Comparison of ENCODE assay signal across 14 cellular contexts in the genomic region with DNA sequence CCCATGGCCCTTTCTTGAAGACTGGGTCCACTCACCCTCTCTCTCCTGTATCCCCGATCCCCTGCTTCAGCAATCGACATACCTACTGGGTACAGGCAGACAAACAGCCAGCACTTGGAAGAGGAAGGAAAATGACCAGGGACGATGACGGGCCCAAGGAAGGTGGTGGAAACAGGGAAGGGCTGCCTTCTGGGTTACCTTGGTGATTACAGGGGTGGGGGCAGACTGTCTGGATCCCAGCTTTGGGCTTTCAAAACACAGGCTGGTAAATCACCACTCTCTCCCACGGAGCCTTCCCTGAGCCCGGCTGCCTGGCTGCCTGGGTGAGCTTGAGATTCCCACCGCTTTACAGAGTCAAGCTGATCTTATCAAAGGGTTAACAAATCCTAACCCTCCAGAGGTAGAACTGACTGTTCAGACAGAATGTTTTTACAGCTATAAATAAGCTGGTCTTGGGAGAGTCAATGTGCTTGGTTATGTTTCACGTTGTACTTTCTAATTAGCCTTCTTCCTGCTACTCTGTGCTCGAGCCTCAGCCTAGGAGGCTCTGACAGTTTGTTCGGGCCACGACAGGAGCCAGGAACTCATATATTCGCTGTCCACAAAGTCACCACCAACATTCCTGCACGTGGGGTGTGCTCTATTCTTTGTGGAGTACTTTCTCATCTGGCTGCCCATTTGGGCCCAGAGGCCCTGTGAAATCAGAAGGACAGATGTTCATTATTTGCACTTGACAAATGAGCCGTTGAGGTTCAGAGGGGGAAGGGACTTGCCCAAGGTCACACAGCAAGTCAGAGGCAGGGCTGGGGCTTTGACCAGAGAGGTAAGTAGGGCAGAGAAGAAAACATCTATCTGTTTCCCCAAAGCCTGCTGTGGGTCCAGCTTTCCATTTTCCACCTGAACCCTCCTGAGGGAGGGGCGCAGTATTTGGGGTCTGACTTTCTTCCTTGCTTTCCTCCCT.
DNase-seq lines count a peak whose midpoint lies in the region; ATAC-seq and TF ChIP-seq lines count a peak whose summit lies in the region.
"Had no signal": no experiment of that assay in that cellular context is flagged by ENCODE, and none has a peak within 500 bp of the region (broad histone marks: within the 10 kb centered on the region; RNA-seq: fewer than 3 reads in every experiment).

No MANE protein-coding gene starts in this region.

- no peak for DNase-seq in breast epithelium (ENCODE audit: low spot score in 2 of 2)
- no peak for DNase-seq in right atrium auricular region (ENCODE audit: low spot score)
- DNase-seq in sciatic nerve (ENCODE audit: low spot score) = no peak
- DNase-seq in T-cell = no peak
- DNase-seq in ACHN = no peak
- no peak for DNase-seq in activated T-helper 2 cell treated with anti-CD3 and anti-CD28 coated beads, Interferon-gamma antibody, Interleukin-2, Interleukin-4, amounts not matched to agents 10 μg/mL and 5 μg/mL and 100 μg/mL, durations not matched to agents 14 hours and 24 hours and 36 hours (ENCODE audit: low spot score)
- DNase-seq: activated B cell treated with CpG ODN at 0.5 μM for 24 hours; activated CD8-positive, alpha-beta memory T cell treated with anti-CD3 and anti-CD28 coated beads, Interleukin-2, amount 50 U/mL, for 4 hours; activated naive CD8-positive, alpha-beta T cell treated with anti-CD3 and anti-CD28 coated beads for 36 hours; foreskin fibroblast had no signal

- CTCF ChIA-PET in T-cell (lab: Charles Lee) = no interaction called here

- no peaks in the 10 kb centered on the region for H4K20me1 ChIP-seq in BLaER1 treated with 17β-estradiol and CSF1 and Interleukin-3, amounts not matched to agents 10 nM and 100 nM

- no peaks in the 10 kb centered on the region for H3K9me3 Mint-ChIP-seq in T-cell
- no peaks in the 10 kb centered on the region for H3K9me3 Mint-ChIP-seq in activated T-helper 2 cell treated with anti-CD3 and anti-CD28 coated beads, Interferon-gamma antibody, Interleukin-2, Interleukin-4, amounts not matched to agents 10 μg/mL and 5 μg/mL and 100 μg/mL, durations not matched to agents 14 hours and 24 hours and 36 hours
- H3K9me3 Mint-ChIP-seq: activated B cell treated with CpG ODN at 0.5 μM for 24 hours; activated naive CD8-positive, alpha-beta T cell treated with anti-CD3 and anti-CD28 coated beads for 36 hours had no signal

- peaks cover 64 to 80% (median 74%) of the 10 kb centered on the region in 10 experiments for H3K4me1 ChIP-seq in BLaER1 treated with 17β-estradiol and CSF1 and Interleukin-3, amounts not matched to agents 10 nM and 100 nM
- H3K4me1 ChIP-seq in breast epithelium (peaks cover 4 to 5% of the 10 kb centered on the region in 2 donors), right atrium auricular region (peaks cover 0 to 46% of the 10 kb centered on the region in 2 donors)

- POLR2A ChIA-PET in T-cell (lab: Charles Lee) = interaction anchor here in 1 of 2 donors (0.7 kb wide), 1 partner anchor 1688 kb away, joined by 4 read pairs; no protein-coding TSS in a partner anchor

- peak overlapping the region in 8 of 11 experiments; percentile 8 to 69 (median 58); a peak in 14 of 22 replicates for H3K27ac ChIP-seq in BLaER1 treated with 17β-estradiol and CSF1 and Interleukin-3, amounts not matched to agents 10 nM and 100 nM
- peak overlapping the region; percentile 78 to 90 for H3K27ac ChIP-seq in breast epithelium
- peak overlapping the region; percentile 78 to 86 for H3K27ac ChIP-seq in right atrium auricular region
- H3K27ac ChIP-seq: SK-N-MC had no signal

- TF ChIP-seq CTCF in breast epithelium (IDR thresholded peaks at IDR 0.05) (no peak), right atrium auricular region (IDR thresholded peaks at IDR 0.05) (no peak)

- H3K36me3 Mint-ChIP-seq in T-cell = no peaks in the 10 kb centered on the region
- no peaks in the 10 kb centered on the region for H3K36me3 Mint-ChIP-seq in activated T-helper 2 cell treated with anti-CD3 and anti-CD28 coated beads, Interferon-gamma antibody, Interleukin-2, Interleukin-4, amounts not matched to agents 10 μg/mL and 5 μg/mL and 100 μg/mL, durations not matched to agents 14 hours and 24 hours and 36 hours (ENCODE audit: low read depth)
- H3K36me3 Mint-ChIP-seq: activated naive CD8-positive, alpha-beta T cell treated with anti-CD3 and anti-CD28 coated beads for 36 hours had no signal

- in situ Hi-C loops in ACHN (cut with HindIII; ENCODE audit: low pct_ligation_motif_present, low pct_unique_long_range_greater_than_20kb, low sequenced_read_pairs) = no loop called here

- H3K4me2 ChIP-seq in BLaER1 treated with 17β-estradiol and CSF1 and Interleukin-3, amounts not matched to agents 10 nM and 100 nM = peak overlapping the region; percentile 61 to 88 (median 80)
- H3K4me2 ChIP-seq: A549 had no signal

- no peak overlapping the region for H3K27ac Mint-ChIP-seq in T-cell
- no peak overlapping the region for H3K27ac Mint-ChIP-seq in activated T-helper 2 cell treated with anti-CD3 and anti-CD28 coated beads, Interferon-gamma antibody, Interleukin-2, Interleukin-4, amounts not matched to agents 10 μg/mL and 5 μg/mL and 100 μg/mL, durations not matched to agents 14 hours and 24 hours and 36 hours
- H3K27ac Mint-ChIP-seq: activated B cell treated with CpG ODN at 0.5 μM for 24 hours; activated naive CD8-positive, alpha-beta T cell treated with anti-CD3 and anti-CD28 coated beads for 36 hours had no signal

- H3K4me3 Mint-ChIP-seq in T-cell = no peak overlapping the region
- no peak overlapping the region for H3K4me3 Mint-ChIP-seq in activated T-helper 2 cell treated with anti-CD3 and anti-CD28 coated beads, Interferon-gamma antibody, Interleukin-2, Interleukin-4, amounts not matched to agents 10 μg/mL and 5 μg/mL and 100 μg/mL, durations not matched to agents 14 hours and 24 hours and 36 hours (ENCODE audit: low read depth)
- H3K4me3 Mint-ChIP-seq: activated B cell treated with CpG ODN at 0.5 μM for 24 hours; activated naive CD8-positive, alpha-beta T cell treated with anti-CD3 and anti-CD28 coated beads for 36 hours had no signal

- H3K4me3 ChIP-seq in BLaER1 treated with 17β-estradiol and CSF1 and Interleukin-3, amounts not matched to agents 10 nM and 100 nM = no peak overlapping the region
- H3K4me3 ChIP-seq in breast epithelium (no peak overlapping the region), right atrium auricular region (no peak overlapping the region)
- H3K4me3 ChIP-seq: A549, SK-N-MC had no signal

- H3K9ac ChIP-seq in BLaER1 treated with 17β-estradiol and CSF1 and Interleukin-3, amounts not matched to agents 10 nM and 100 nM = peak overlapping the region in 4 of 11 experiments; percentile 19 to 39 (median 29); a peak in 4 of 22 replicates

- no peaks in the 10 kb centered on the region for H3K4me1 Mint-ChIP-seq in T-cell
- no peaks in the 10 kb centered on the region for H3K4me1 Mint-ChIP-seq in activated T-helper 2 cell treated with anti-CD3 and anti-CD28 coated beads, Interferon-gamma antibody, Interleukin-2, Interleukin-4, amounts not matched to agents 10 μg/mL and 5 μg/mL and 100 μg/mL, durations not matched to agents 14 hours and 24 hours and 36 hours (ENCODE audit: low read depth)
- H3K4me1 Mint-ChIP-seq: activated B cell treated with CpG ODN at 0.5 μM for 24 hours; activated naive CD8-positive, alpha-beta T cell treated with anti-CD3 and anti-CD28 coated beads for 36 hours had no signal

- peak; percentile 61 for ATAC-seq in sciatic nerve
- no peak for ATAC-seq in HG03196 (IDR thresholded peaks at IDR 0.05; ENCODE audit: unreplicated experiment)
- ATAC-seq in T-cell (replicated peaks in 1 of 4) = no peak
- ATAC-seq: A549 had no signal

- no peaks in the 10 kb centered on the region for H3K9me3 ChIP-seq in BLaER1 treated with 17β-estradiol and CSF1 and Interleukin-3, amounts not matched to agents 10 nM and 100 nM (replicated peaks in 1 of 11)
- no peaks in the 10 kb centered on the region for H3K9me3 ChIP-seq in breast epithelium
- no peaks in the 10 kb centered on the region for H3K9me3 ChIP-seq in right atrium auricular region
- H3K9me3 ChIP-seq: A549 had no signal

- intact Hi-C loops in breast epithelium (cut with DNase I; ENCODE audit: low total_unique reads) = no loop called here
- intact Hi-C loops in sciatic nerve (cut with DNase I) = no loop called here
- intact Hi-C loops in activated T-helper 2 cell treated with anti-CD3 and anti-CD28 coated beads, Interferon-gamma antibody, Interleukin-2, Interleukin-4, amounts not matched to agents 10 μg/mL and 5 μg/mL and 100 μg/mL, durations not matched to agents 14 hours and 24 hours and 36 hours (cut with micrococcal nuclease) = no loop called here

- TF ChIP-seq POLR2A in breast epithelium (IDR thresholded peaks at IDR 0.05) = no peak

- no peaks in the 10 kb centered on the region for H3K36me3 ChIP-seq in BLaER1 treated with 17β-estradiol and CSF1 and Interleukin-3, amounts not matched to agents 10 nM and 100 nM
- H3K36me3 ChIP-seq in breast epithelium (no peaks in the 10 kb centered on the region), right atrium auricular region (no peaks in the 10 kb centered on the region)

- peaks cover 0 to 3% of the 10 kb centered on the region in 2 donors for H3K27me3 Mint-ChIP-seq in T-cell
- H3K27me3 Mint-ChIP-seq in activated T-helper 2 cell treated with anti-CD3 and anti-CD28 coated beads, Interferon-gamma antibody, Interleukin-2, Interleukin-4, amounts not matched to agents 10 μg/mL and 5 μg/mL and 100 μg/mL, durations not matched to agents 14 hours and 24 hours and 36 hours (ENCODE audit: low read depth) = no peaks in the 10 kb centered on the region
- H3K27me3 Mint-ChIP-seq: activated B cell treated with CpG ODN at 0.5 μM for 24 hours; activated naive CD8-positive, alpha-beta T cell treated with anti-CD3 and anti-CD28 coated beads for 36 hours had no signal

- H3K27me3 ChIP-seq in BLaER1 treated with 17β-estradiol and CSF1 and Interleukin-3, amounts not matched to agents 10 nM and 100 nM = peaks cover 0 to 22% (median 0%) of the 10 kb centered on the region in 11 experiments; a peak in 3 of 22 replicates
- H3K27me3 ChIP-seq in breast epithelium (no peaks in the 10 kb centered on the region), right atrium auricular region (no peaks in the 10 kb centered on the region)
